In the genomic region with DNA sequence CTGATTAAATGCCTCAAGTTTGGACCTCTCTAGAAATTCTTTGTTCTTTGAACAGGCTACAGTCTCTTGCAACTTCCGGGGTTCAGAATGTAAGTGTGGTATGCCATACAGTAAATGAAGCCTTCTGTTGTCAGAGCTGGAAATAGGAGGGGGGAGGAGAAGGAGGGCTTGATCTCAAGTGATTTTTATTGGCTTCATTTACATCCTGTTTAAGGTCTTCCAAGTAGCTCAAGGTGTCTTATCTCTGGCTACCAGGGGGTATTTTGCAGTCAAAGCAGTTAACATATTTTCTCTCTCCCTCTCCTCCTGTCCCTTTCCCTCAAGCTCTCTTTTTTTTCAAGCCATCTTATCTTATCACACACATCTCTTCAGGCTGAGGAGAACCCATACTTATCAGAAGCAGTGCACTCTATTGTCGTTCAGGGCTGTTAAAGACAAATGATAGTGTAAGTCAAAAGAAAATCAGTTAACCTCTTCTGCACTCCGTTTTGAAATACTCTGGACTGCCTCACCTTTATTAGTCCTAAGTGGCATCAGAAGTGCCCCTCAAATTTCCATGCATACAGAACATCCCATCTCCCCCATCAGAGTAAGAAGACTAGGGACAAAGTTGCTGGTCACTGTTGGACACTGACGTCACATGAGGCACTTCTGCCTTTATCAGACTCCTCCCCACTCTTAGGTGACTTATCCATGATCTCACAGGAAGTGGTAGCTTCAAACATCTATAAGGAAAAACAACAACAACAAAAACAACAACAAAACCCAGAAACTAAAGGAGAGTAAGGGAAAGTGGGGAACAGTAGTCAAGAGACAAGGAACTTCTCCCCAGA, we compare ENCODE assay signal across 1 cellular context.
A peak's percentile ranks its signal among the peaks of the same experiment; 100 is the strongest.
TF ChIP-seq lines count a peak whose summit lies in the region.

No MANE protein-coding gene starts in this region.

TF ChIP-seq in K562, 482 proteins besides CTCF, POLR2A, EP300 and RAD21 (continued from another document and continues in another):
- TF ChIP-seq, protein P1, sequence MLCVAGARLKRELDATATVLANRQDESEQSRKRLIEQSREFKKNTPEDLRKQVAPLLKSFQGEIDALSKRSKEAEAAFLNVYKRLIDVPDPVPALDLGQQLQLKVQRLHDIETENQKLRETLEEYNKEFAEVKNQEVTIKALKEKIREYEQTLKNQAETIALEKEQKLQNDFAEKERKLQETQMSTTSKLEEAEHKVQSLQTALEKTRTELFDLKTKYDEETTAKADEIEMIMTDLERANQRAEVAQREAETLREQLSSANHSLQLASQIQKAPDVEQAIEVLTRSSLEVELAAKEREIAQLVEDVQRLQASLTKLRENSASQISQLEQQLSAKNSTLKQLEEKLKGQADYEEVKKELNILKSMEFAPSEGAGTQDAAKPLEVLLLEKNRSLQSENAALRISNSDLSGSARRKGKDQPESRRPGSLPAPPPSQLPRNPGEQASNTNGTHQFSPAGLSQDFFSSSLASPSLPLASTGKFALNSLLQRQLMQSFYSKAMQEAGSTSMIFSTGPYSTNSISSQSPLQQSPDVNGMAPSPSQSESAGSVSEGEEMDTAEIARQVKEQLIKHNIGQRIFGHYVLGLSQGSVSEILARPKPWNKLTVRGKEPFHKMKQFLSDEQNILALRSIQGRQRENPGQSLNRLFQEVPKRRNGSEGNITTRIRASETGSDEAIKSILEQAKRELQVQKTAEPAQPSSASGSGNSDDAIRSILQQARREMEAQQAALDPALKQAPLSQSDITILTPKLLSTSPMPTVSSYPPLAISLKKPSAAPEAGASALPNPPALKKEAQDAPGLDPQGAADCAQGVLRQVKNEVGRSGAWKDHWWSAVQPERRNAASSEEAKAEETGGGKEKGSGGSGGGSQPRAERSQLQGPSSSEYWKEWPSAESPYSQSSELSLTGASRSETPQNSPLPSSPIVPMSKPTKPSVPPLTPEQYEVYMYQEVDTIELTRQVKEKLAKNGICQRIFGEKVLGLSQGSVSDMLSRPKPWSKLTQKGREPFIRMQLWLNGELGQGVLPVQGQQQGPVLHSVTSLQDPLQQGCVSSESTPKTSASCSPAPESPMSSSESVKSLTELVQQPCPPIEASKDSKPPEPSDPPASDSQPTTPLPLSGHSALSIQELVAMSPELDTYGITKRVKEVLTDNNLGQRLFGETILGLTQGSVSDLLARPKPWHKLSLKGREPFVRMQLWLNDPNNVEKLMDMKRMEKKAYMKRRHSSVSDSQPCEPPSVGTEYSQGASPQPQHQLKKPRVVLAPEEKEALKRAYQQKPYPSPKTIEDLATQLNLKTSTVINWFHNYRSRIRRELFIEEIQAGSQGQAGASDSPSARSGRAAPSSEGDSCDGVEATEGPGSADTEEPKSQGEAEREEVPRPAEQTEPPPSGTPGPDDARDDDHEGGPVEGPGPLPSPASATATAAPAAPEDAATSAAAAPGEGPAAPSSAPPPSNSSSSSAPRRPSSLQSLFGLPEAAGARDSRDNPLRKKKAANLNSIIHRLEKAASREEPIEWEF (CRISPR knock-in tag; IDR thresholded peaks at IDR 0.05), result no peak
- TF ChIP-seq, protein P2, sequence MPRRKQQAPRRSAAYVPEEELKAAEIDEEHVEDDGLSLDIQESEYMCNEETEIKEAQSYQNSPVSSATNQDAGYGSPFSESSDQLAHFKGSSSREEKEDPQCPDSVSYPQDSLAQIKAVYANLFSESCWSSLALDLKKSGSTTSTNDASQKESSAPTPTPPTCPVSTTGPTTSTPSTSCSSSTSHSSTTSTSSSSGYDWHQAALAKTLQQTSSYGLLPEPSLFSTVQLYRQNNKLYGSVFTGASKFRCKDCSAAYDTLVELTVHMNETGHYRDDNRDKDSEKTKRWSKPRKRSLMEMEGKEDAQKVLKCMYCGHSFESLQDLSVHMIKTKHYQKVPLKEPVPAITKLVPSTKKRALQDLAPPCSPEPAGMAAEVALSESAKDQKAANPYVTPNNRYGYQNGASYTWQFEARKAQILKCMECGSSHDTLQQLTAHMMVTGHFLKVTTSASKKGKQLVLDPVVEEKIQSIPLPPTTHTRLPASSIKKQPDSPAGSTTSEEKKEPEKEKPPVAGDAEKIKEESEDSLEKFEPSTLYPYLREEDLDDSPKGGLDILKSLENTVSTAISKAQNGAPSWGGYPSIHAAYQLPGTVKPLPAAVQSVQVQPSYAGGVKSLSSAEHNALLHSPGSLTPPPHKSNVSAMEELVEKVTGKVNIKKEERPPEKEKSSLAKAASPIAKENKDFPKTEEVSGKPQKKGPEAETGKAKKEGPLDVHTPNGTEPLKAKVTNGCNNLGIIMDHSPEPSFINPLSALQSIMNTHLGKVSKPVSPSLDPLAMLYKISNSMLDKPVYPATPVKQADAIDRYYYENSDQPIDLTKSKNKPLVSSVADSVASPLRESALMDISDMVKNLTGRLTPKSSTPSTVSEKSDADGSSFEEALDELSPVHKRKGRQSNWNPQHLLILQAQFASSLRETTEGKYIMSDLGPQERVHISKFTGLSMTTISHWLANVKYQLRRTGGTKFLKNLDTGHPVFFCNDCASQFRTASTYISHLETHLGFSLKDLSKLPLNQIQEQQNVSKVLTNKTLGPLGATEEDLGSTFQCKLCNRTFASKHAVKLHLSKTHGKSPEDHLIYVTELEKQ (CRISPR knock-in tag; IDR thresholded peaks at IDR 0.05), result no peak
- TF ChIP-seq FUS (optimal IDR thresholded peaks at IDR 0.05; ENCODE audit: low read depth, low read length), result no peak
- no peak for TF ChIP-seq ZNF586 (CRISPR knock-in tag; conservative IDR thresholded peaks at IDR 0.05)
- no peak for TF ChIP-seq SMC3 (conservative IDR thresholded peaks at IDR 0.05; ENCODE audit: insufficient read depth, low read depth, low read length)
- no peak; the same call in 1 of the 2 replicates for TF ChIP-seq ETV5 (CRISPR knock-in tag; IDR thresholded peaks at IDR 0.05; ENCODE audit: low read depth)
- TF ChIP-seq ERF (CRISPR knock-in tag; IDR thresholded peaks at IDR 0.05), result no peak
- TF ChIP-seq KAT8 (IDR thresholded peaks at IDR 0.05; ENCODE audit: low read depth), result no peak
- TF ChIP-seq ZNF780A (CRISPR knock-in tag; IDR thresholded peaks at IDR 0.05), result no peak
- TF ChIP-seq RBM14 (IDR thresholded peaks at IDR 0.05; ENCODE audit: borderline replicate concordance, insufficient read depth, low read depth, low read length), result no peak
- no peak for TF ChIP-seq ZC3H8 (IDR thresholded peaks at IDR 0.05)
- TF ChIP-seq PPARD (CRISPR knock-in tag; IDR thresholded peaks at IDR 0.05), result no peak
- TF ChIP-seq ZNF347 (CRISPR knock-in tag; IDR thresholded peaks at IDR 0.05; ENCODE audit: low read depth), result no peak
- TF ChIP-seq FOXA3 (CRISPR knock-in tag; conservative IDR thresholded peaks at IDR 0.05 in 1 of 2, IDR thresholded peaks at IDR 0.05 in 1 of 2), result no peak
- TF ChIP-seq CBFA2T3 (IDR thresholded peaks at IDR 0.05), result peak; percentile 96
- peak; percentile 98 for TF ChIP-seq SOX6 (IDR thresholded peaks at IDR 0.05)
- no peak for TF ChIP-seq SP1 (CRISPR knock-in tag; IDR thresholded peaks at IDR 0.05)
- no peak for TF ChIP-seq HNRNPL (IDR thresholded peaks at IDR 0.05; ENCODE audit: low read depth, low read length)
- TF ChIP-seq ZNF507 (tag; conservative IDR thresholded peaks at IDR 0.05), result no peak
- no peak for TF ChIP-seq DNMT1 (IDR thresholded peaks at IDR 0.05)
- TF ChIP-seq ZNF583 (CRISPR knock-in tag; IDR thresholded peaks at IDR 0.05), result no peak
- peak; percentile 91 for TF ChIP-seq SMARCA4 (IDR thresholded peaks at IDR 0.05)
- peak; percentile 68 for TF ChIP-seq ELF1 (tag; IDR thresholded peaks at IDR 0.05)
- no peak for TF ChIP-seq SREBF2 (CRISPR knock-in tag; IDR thresholded peaks at IDR 0.05)
- no peak for TF ChIP-seq TAF9B (IDR thresholded peaks at IDR 0.05; ENCODE audit: partially characterized antibody)
- TF ChIP-seq ZNF217 (CRISPR knock-in tag; IDR thresholded peaks at IDR 0.05), result no peak
- no peak for TF ChIP-seq TCF7 (IDR thresholded peaks at IDR 0.05; ENCODE audit: borderline replicate concordance)
- TF ChIP-seq ZBTB33 (CRISPR knock-in tag; IDR thresholded peaks at IDR 0.05), result no peak
- no peak for TF ChIP-seq ZNF707 (CRISPR knock-in tag; conservative IDR thresholded peaks at IDR 0.05)
- peak; percentile 83 for TF ChIP-seq HMGN3 (IDR thresholded peaks at IDR 0.05; ENCODE audit: borderline replicate concordance, extremely low read depth, insufficient read length, low read depth, low read length)
- 0 out of 2 replicates have a peak, but pooled peaks have one; percentile 15 for TF ChIP-seq L3MBTL2 (IDR thresholded peaks at IDR 0.05)
- peak; percentile 76; the same call in 1 of the 2 replicates for TF ChIP-seq HES1 (IDR thresholded peaks at IDR 0.05; ENCODE audit: low read depth)
- 0 out of 2 replicates have a peak, but pooled peaks have one; percentile 67 for TF ChIP-seq OTX1 (CRISPR knock-in tag; IDR thresholded peaks at IDR 0.05)
- no peak for TF ChIP-seq SIN3B (IDR thresholded peaks at IDR 0.05; ENCODE audit: low read depth)
- no peak for TF ChIP-seq ZNF282 (CRISPR knock-in tag; IDR thresholded peaks at IDR 0.05)
- TF ChIP-seq ZNF253 (CRISPR knock-in tag; conservative IDR thresholded peaks at IDR 0.05), result no peak
- TF ChIP-seq ZNF717 (CRISPR knock-in tag; IDR thresholded peaks at IDR 0.05), result no peak
- no peak for TF ChIP-seq HNRNPK (IDR thresholded peaks at IDR 0.05; ENCODE audit: low read depth, low read length, poor library complexity, severe bottlenecking)
- TF ChIP-seq, protein P3, sequence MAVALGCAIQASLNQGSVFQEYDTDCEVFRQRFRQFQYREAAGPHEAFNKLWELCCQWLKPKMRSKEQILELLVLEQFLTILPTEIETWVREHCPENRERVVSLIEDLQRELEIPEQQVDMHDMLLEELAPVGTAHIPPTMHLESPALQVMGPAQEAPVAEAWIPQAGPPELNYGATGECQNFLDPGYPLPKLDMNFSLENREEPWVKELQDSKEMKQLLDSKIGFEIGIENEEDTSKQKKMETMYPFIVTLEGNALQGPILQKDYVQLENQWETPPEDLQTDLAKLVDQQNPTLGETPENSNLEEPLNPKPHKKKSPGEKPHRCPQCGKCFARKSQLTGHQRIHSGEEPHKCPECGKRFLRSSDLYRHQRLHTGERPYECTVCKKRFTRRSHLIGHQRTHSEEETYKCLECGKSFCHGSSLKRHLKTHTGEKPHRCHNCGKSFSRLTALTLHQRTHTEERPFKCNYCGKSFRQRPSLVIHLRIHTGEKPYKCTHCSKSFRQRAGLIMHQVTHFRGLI (CRISPR knock-in tag; IDR thresholded peaks at IDR 0.05), result peak; percentile 60; the same call in 1 of the 2 replicates
- no peak for TF ChIP-seq GABPB2 (CRISPR knock-in tag; conservative IDR thresholded peaks at IDR 0.05)
- TF ChIP-seq NFRKB (IDR thresholded peaks at IDR 0.05; ENCODE audit: low read depth), result no peak
- peak; percentile 85; the same call in 1 of the 2 replicates for TF ChIP-seq MTA1 (IDR thresholded peaks at IDR 0.05; ENCODE audit: borderline replicate concordance)
- TF ChIP-seq CEBPZ (IDR thresholded peaks at IDR 0.05; ENCODE audit: borderline replicate concordance, low read depth, low read length), result no peak
- no peak for TF ChIP-seq ILF3 (IDR thresholded peaks at IDR 0.05; ENCODE audit: borderline replicate concordance)
- no peak for TF ChIP-seq ZBTB9 (CRISPR knock-in tag; IDR thresholded peaks at IDR 0.05)
- TF ChIP-seq PTBP1 (IDR thresholded peaks at IDR 0.05; ENCODE audit: low read depth, low read length), result no peak
- TF ChIP-seq ATF1 (CRISPR knock-in tag; IDR thresholded peaks at IDR 0.05), result no peak
- TF ChIP-seq ATF1 (tag; IDR thresholded peaks at IDR 0.05), result peak; percentile 90
- TF ChIP-seq FOXP1 (CRISPR knock-in tag; IDR thresholded peaks at IDR 0.05), result no peak
- no peak for TF ChIP-seq ZFPM2 (CRISPR knock-in tag; IDR thresholded peaks at IDR 0.05)
- TF ChIP-seq NCOA4 (IDR thresholded peaks at IDR 0.05; ENCODE audit: partially characterized antibody), result no peak
